In the genomic region with DNA sequence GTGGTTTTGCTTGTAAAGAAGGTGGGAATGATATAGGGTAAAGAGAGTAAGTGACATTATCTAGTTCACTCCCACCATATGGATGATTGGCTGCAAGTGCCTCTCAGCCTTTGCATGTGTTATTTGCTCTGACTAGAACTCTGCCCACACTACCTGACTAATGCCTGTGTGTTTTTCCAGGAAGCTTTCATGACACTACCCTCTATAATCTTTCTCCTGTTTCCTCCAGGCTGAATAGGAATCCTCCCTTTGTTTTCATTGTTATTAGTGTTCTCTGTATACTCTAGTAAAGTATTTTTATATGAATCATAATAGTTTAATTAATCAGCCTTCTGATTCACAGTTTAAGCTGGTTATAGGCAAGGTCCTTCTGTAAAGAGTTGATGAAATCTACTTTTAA, we compare ENCODE assay signal across 5 cellular contexts. TPM values are rescaled to one million over a fixed set of nuclear protein-coding genes. Genes with fewer than 3 reads are reported as not detected.
"Had no signal": no experiment of that assay in that cellular context is flagged by ENCODE, and none has a peak within 500 bp of the region (broad histone marks: within the 10 kb centered on the region; RNA-seq: fewer than 3 reads in every experiment).

No MANE protein-coding gene starts in this region.

RNA-seq across cellular contexts. Expression of gene TMEM45B, which starts 13.8 kb away (rescaled TPM):
- total RNA-seq: chondrocyte, left cardiac atrium, neural crest cell, right cardiac atrium had no signal
- polyA plus RNA-seq: heart right ventricle, right cardiac atrium had no signal
